Comparison of ENCODE assay signal across 8 cellular contexts in the genomic region with DNA sequence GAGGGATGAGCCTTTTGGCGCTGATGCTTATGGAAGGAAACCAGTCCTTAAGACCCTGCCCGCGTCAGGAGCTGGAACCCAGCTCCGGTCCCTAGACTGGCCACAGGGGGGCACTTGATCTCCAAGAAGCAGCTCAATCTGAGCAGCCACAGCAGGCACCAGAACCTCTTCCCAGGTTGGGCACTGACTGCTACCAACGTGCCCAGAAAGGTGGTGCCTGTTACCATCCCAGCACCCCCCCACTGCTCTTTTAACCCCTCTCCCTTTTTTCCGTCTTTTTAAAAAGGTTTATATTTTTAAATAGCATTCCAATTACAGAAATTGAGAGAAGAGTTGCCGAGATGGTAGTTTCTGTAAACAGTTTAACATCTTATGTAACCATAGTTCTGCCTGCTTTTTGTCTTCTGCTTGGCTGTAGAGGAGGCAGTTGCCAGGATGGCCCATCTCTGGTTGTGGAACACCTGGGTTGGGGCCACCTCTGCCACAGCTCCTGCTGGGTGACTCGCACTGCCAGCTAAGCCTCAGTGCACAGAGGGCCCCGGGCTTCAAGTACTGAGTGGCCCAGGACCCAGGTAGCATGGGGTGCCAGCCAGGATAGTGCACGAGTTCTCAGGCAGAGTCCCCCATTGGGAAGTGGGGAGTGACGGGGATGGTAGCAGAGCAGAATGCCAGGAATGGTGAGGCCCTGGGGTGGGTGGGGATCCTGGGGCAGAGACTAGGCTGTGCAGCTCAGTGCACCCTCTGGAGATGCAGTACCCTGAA.
DNase-seq lines count a peak whose midpoint lies in the region; ATAC-seq and TF ChIP-seq lines count a peak whose summit lies in the region.

No MANE protein-coding gene starts in this region.

- no peaks in the 10 kb centered on the region for H3K27me3 ChIP-seq in CD8-positive, alpha-beta T cell (ENCODE audit: insufficient read depth, low read length)
- H3K27me3 ChIP-seq in muscle layer of colon (ENCODE audit: control insufficient read depth in 1 of 2, insufficient read depth in 2 of 2, low read length in 2 of 2), result no peaks in the 10 kb centered on the region

- no peak overlapping the region for H3K4me3 Mint-ChIP-seq in CD8-positive, alpha-beta T cell
- no peak overlapping the region for H3K4me3 Mint-ChIP-seq in stimulated activated memory B cell treated with anti-CD40 and anti-IgM and Interleukin-4, amounts not matched to agents 10 μg/mL and 1 μg/mL and 100 μg/mL, for 72 hours

- no peaks in the 10 kb centered on the region for H3K9me3 ChIP-seq in CD8-positive, alpha-beta T cell (ENCODE audit: low read length)
- H3K9me3 ChIP-seq in muscle layer of colon (ENCODE audit: low read length), result no peaks in the 10 kb centered on the region

- POLR2A ChIA-PET in CD8-positive, alpha-beta T cell (lab: Charles Lee), result interaction anchor here (1.2 kb wide), 1 partner anchor 112 kb away, joined by 4 read pairs; no protein-coding TSS in a partner anchor

- H3K4me1 ChIP-seq in CD8-positive, alpha-beta T cell (ENCODE audit: insufficient read depth, low read length), result peaks cover 6% of the 10 kb centered on the region
- peaks cover 66% of the 10 kb centered on the region for H3K4me1 ChIP-seq in muscle layer of colon (ENCODE audit: insufficient read depth, low read length)

- H3K9me3 Mint-ChIP-seq in CD8-positive, alpha-beta T cell, result no peaks in the 10 kb centered on the region
- no peaks in the 10 kb centered on the region for H3K9me3 Mint-ChIP-seq in stimulated activated memory B cell treated with anti-CD40 and anti-IgM and Interleukin-4, amounts not matched to agents 10 μg/mL and 1 μg/mL and 100 μg/mL, for 72 hours

- ATAC-seq in CD8-positive, alpha-beta T cell, result peak; percentile 59
- ATAC-seq in GM21529 (IDR thresholded peaks at IDR 0.05; ENCODE audit: unreplicated experiment) (peak; percentile 64), HG02763 (IDR thresholded peaks at IDR 0.05; ENCODE audit: unreplicated experiment) (no peak)
- ATAC-seq in stimulated activated memory B cell treated with anti-CD40 and anti-IgM and Interleukin-4, amounts not matched to agents 10 μg/mL and 1 μg/mL and 100 μg/mL, for 72 hours, result peak; percentile 55

- H3K9ac ChIP-seq in muscle layer of colon (ENCODE audit: low read length), result no peak overlapping the region

- peaks cover 7% of the 10 kb centered on the region for H3K4me1 Mint-ChIP-seq in CD8-positive, alpha-beta T cell (ENCODE audit: low read depth)
- H3K4me1 Mint-ChIP-seq in stimulated activated memory B cell treated with anti-CD40 and anti-IgM and Interleukin-4, amounts not matched to agents 10 μg/mL and 1 μg/mL and 100 μg/mL, for 72 hours, result peaks cover 14% of the 10 kb centered on the region

- CTCF ChIA-PET in CD8-positive, alpha-beta T cell (lab: Charles Lee), result interaction anchor here (0.9 to 14.5 kb wide), 9 partner anchors 8 to 495 kb away, joined by 3 to 337 read pairs (median 4); a partner anchor contains a TSS

- intact Hi-C loops in CD8-positive, alpha-beta T cell (cut with DNase I, micrococcal nuclease), result loop anchor here (1.0 kb wide), 2 partner anchors 111 to 117 kb away; no protein-coding TSS in a partner anchor

- no peak overlapping the region for H3K27ac Mint-ChIP-seq in CD8-positive, alpha-beta T cell
- no peak overlapping the region for H3K27ac Mint-ChIP-seq in stimulated activated memory B cell treated with anti-CD40 and anti-IgM and Interleukin-4, amounts not matched to agents 10 μg/mL and 1 μg/mL and 100 μg/mL, for 72 hours

- peaks cover 9% of the 10 kb centered on the region for H3K36me3 Mint-ChIP-seq in CD8-positive, alpha-beta T cell
- H3K36me3 Mint-ChIP-seq in stimulated activated memory B cell treated with anti-CD40 and anti-IgM and Interleukin-4, amounts not matched to agents 10 μg/mL and 1 μg/mL and 100 μg/mL, for 72 hours, result peaks cover 10% of the 10 kb centered on the region

- H3K4me3 ChIP-seq in CD8-positive, alpha-beta T cell (ENCODE audit: low read depth, low read length), result no peak overlapping the region
- H3K4me3 ChIP-seq in epithelial cell of proximal tubule (ENCODE audit: low read depth, low read length) (no peak overlapping the region), muscle layer of colon (ENCODE audit: low read depth in 1 of 2, low read length in 2 of 2) (no peak overlapping the region)

- peak; percentile 43 for TF ChIP-seq CTCF in CD8-positive, alpha-beta T cell (IDR thresholded peaks at IDR 0.05)
- TF ChIP-seq CTCF in epithelial cell of proximal tubule (conservative IDR thresholded peaks at IDR 0.05; ENCODE audit: low read depth, low read length), result peak; percentile 70

- no peaks in the 10 kb centered on the region for H3K36me3 ChIP-seq in CD8-positive, alpha-beta T cell (ENCODE audit: insufficient read depth, low read length)
- peaks cover 9% of the 10 kb centered on the region for H3K36me3 ChIP-seq in muscle layer of colon (ENCODE audit: insufficient read depth, low read length)

- H3K27me3 Mint-ChIP-seq in CD8-positive, alpha-beta T cell (ENCODE audit: low read depth), result no peaks in the 10 kb centered on the region
- H3K27me3 Mint-ChIP-seq in stimulated activated memory B cell treated with anti-CD40 and anti-IgM and Interleukin-4, amounts not matched to agents 10 μg/mL and 1 μg/mL and 100 μg/mL, for 72 hours, result no peaks in the 10 kb centered on the region

- H3K27ac ChIP-seq in CD8-positive, alpha-beta T cell (ENCODE audit: low read depth, low read length), result no peak overlapping the region
- peak overlapping the region; percentile 68 for H3K27ac ChIP-seq in muscle layer of colon (ENCODE audit: low read depth, low read length)

- peak in 6 of 7 experiments; percentile 27 to 60 (median 54) for DNase-seq in CD8-positive, alpha-beta T cell
- DNase-seq in NCI-H69 (lab: John Stamatoyannopoulos, UW) (peak; percentile 60), epithelial cell of proximal tubule (ENCODE audit: low read depth) (no peak)
- peak; percentile 5 for DNase-seq in activated CD8-positive, alpha-beta memory T cell treated with anti-CD3 and anti-CD28 coated beads, Interleukin-2, amount 50 U/mL, for 24 hours (ENCODE audit: extremely low read depth)
